ENCODE assay signal across 1 cellular context in genomic region chr9:104927912-104928740, GRCh38.
A peak's percentile ranks its signal among the peaks of the same experiment; 100 is the strongest.
TF ChIP-seq lines count a peak whose summit lies in the region.

A gene with protein sequence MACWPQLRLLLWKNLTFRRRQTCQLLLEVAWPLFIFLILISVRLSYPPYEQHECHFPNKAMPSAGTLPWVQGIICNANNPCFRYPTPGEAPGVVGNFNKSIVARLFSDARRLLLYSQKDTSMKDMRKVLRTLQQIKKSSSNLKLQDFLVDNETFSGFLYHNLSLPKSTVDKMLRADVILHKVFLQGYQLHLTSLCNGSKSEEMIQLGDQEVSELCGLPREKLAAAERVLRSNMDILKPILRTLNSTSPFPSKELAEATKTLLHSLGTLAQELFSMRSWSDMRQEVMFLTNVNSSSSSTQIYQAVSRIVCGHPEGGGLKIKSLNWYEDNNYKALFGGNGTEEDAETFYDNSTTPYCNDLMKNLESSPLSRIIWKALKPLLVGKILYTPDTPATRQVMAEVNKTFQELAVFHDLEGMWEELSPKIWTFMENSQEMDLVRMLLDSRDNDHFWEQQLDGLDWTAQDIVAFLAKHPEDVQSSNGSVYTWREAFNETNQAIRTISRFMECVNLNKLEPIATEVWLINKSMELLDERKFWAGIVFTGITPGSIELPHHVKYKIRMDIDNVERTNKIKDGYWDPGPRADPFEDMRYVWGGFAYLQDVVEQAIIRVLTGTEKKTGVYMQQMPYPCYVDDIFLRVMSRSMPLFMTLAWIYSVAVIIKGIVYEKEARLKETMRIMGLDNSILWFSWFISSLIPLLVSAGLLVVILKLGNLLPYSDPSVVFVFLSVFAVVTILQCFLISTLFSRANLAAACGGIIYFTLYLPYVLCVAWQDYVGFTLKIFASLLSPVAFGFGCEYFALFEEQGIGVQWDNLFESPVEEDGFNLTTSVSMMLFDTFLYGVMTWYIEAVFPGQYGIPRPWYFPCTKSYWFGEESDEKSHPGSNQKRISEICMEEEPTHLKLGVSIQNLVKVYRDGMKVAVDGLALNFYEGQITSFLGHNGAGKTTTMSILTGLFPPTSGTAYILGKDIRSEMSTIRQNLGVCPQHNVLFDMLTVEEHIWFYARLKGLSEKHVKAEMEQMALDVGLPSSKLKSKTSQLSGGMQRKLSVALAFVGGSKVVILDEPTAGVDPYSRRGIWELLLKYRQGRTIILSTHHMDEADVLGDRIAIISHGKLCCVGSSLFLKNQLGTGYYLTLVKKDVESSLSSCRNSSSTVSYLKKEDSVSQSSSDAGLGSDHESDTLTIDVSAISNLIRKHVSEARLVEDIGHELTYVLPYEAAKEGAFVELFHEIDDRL (N-terminal part only) (minus strand): TSS chr9:104928155. CDS start chr9:104903679, 24,476 bp downstream.

TF ChIP-seq in HepG2, 621 proteins besides CTCF, POLR2A, EP300 and RAD21 (continued from another document and continues in another):
- TF ChIP-seq ZNF18 (CRISPR knock-in tag; IDR thresholded peaks at IDR 0.05; ENCODE audit: insufficient replicate concordance) (no peak), ZC3H4 (CRISPR knock-in tag; IDR thresholded peaks at IDR 0.05; ENCODE audit: borderline replicate concordance) (peak; percentile 56; the same call in 1 of the 2 replicates), ZNF574 (CRISPR knock-in tag; IDR thresholded peaks at IDR 0.05) (peak; percentile 10; the same call in 1 of the 2 replicates), BHLHE40 (IDR thresholded peaks at IDR 0.05; ENCODE audit: low read length) (peak; percentile 58; the same call in 1 of the 2 replicates), ZNF335 (CRISPR knock-in tag; IDR thresholded peaks at IDR 0.05) (no peak), ZNF629 (CRISPR knock-in tag; conservative IDR thresholded peaks at IDR 0.05) (0 out of 2 replicates have a peak, but pooled peaks have one; percentile 6), CBX2 (IDR thresholded peaks at IDR 0.05; ENCODE audit: low read depth, low read length) (no peak), CBX2 (CRISPR knock-in tag; IDR thresholded peaks at IDR 0.05; ENCODE audit: low read depth) (no peak), HNF4A (CRISPR knock-in tag; IDR thresholded peaks at IDR 0.05) (0 out of 2 replicates have a peak, but pooled peaks have one; percentile 14), ZBTB3 (CRISPR knock-in tag; IDR thresholded peaks at IDR 0.05; ENCODE audit: borderline replicate concordance, low read depth) (no peak), FOXA3 (CRISPR knock-in tag; IDR thresholded peaks at IDR 0.05) (0 out of 2 replicates have a peak, but pooled peaks have one; percentile 6), KLF11 (CRISPR knock-in tag; IDR thresholded peaks at IDR 0.05) (peak; percentile 20; the same call in 1 of the 2 replicates), ZNF580 (CRISPR knock-in tag; IDR thresholded peaks at IDR 0.05; ENCODE audit: borderline replicate concordance, low read depth) (peak; percentile 30; the same call in 1 of the 2 replicates), CREM (IDR thresholded peaks at IDR 0.05) (peak; percentile 31; the same call in 1 of the 2 replicates), CREM (CRISPR knock-in tag; IDR thresholded peaks at IDR 0.05) (no peak), KAT8 (CRISPR knock-in tag; IDR thresholded peaks at IDR 0.05) (0 out of 2 replicates have a peak, but pooled peaks have one; percentile 14), RXRA (CRISPR knock-in tag; IDR thresholded peaks at IDR 0.05) (peak; percentile 97), ZNF33B (CRISPR knock-in tag; IDR thresholded peaks at IDR 0.05) (0 out of 2 replicates have a peak, but pooled peaks have one; percentile 13), NFE2L1 (CRISPR knock-in tag; IDR thresholded peaks at IDR 0.05; ENCODE audit: borderline replicate concordance) (no peak), POLR2G (IDR thresholded peaks at IDR 0.05; ENCODE audit: low read depth, low read length) (peak; percentile 92), ZNF263 (CRISPR knock-in tag; IDR thresholded peaks at IDR 0.05) (peak; percentile 93), ZNF563 (CRISPR knock-in tag; IDR thresholded peaks at IDR 0.05) (0 out of 2 replicates have a peak, but pooled peaks have one; percentile 30), HMG20A (CRISPR knock-in tag; IDR thresholded peaks at IDR 0.05; ENCODE audit: borderline replicate concordance) (no peak), SALL1 (CRISPR knock-in tag; IDR thresholded peaks at IDR 0.05) (peak; percentile 51), MEIS1 (CRISPR knock-in tag; IDR thresholded peaks at IDR 0.05; ENCODE audit: borderline replicate concordance) (0 out of 2 replicates have a peak, but pooled peaks have one; percentile 50), DNMT3B (CRISPR knock-in tag; conservative IDR thresholded peaks at IDR 0.05) (0 out of 2 replicates have a peak, but pooled peaks have one; percentile 65), PPARG (CRISPR knock-in tag; conservative IDR thresholded peaks at IDR 0.05) (no peak), ZNF281 (CRISPR knock-in tag; IDR thresholded peaks at IDR 0.05; ENCODE audit: borderline replicate concordance) (peak; percentile 33; the same call in 1 of the 2 replicates)
- TF ChIP-seq, protein P1, sequence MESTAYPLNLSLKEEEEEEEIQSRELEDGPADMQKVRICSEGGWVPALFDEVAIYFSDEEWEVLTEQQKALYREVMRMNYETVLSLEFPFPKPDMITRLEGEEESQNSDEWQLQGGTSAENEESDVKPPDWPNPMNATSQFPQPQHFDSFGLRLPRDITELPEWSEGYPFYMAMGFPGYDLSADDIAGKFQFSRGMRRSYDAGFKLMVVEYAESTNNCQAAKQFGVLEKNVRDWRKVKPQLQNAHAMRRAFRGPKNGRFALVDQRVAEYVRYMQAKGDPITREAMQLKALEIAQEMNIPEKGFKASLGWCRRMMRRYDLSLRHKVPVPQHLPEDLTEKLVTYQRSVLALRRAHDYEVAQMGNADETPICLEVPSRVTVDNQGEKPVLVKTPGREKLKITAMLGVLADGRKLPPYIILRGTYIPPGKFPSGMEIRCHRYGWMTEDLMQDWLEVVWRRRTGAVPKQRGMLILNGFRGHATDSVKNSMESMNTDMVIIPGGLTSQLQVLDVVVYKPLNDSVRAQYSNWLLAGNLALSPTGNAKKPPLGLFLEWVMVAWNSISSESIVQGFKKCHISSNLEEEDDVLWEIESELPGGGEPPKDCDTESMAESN (CRISPR knock-in tag; conservative IDR thresholded peaks at IDR 0.05): 0 out of 2 replicates have a peak, but pooled peaks have one; percentile 48
- TF ChIP-seq, protein P2, sequence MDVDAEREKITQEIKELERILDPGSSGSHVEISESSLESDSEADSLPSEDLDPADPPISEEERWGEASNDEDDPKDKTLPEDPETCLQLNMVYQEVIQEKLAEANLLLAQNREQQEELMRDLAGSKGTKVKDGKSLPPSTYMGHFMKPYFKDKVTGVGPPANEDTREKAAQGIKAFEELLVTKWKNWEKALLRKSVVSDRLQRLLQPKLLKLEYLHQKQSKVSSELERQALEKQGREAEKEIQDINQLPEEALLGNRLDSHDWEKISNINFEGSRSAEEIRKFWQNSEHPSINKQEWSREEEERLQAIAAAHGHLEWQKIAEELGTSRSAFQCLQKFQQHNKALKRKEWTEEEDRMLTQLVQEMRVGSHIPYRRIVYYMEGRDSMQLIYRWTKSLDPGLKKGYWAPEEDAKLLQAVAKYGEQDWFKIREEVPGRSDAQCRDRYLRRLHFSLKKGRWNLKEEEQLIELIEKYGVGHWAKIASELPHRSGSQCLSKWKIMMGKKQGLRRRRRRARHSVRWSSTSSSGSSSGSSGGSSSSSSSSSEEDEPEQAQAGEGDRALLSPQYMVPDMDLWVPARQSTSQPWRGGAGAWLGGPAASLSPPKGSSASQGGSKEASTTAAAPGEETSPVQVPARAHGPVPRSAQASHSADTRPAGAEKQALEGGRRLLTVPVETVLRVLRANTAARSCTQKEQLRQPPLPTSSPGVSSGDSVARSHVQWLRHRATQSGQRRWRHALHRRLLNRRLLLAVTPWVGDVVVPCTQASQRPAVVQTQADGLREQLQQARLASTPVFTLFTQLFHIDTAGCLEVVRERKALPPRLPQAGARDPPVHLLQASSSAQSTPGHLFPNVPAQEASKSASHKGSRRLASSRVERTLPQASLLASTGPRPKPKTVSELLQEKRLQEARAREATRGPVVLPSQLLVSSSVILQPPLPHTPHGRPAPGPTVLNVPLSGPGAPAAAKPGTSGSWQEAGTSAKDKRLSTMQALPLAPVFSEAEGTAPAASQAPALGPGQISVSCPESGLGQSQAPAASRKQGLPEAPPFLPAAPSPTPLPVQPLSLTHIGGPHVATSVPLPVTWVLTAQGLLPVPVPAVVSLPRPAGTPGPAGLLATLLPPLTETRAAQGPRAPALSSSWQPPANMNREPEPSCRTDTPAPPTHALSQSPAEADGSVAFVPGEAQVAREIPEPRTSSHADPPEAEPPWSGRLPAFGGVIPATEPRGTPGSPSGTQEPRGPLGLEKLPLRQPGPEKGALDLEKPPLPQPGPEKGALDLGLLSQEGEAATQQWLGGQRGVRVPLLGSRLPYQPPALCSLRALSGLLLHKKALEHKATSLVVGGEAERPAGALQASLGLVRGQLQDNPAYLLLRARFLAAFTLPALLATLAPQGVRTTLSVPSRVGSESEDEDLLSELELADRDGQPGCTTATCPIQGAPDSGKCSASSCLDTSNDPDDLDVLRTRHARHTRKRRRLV (CRISPR knock-in tag; IDR thresholded peaks at IDR 0.05): no peak
- TF ChIP-seq, protein P3, sequence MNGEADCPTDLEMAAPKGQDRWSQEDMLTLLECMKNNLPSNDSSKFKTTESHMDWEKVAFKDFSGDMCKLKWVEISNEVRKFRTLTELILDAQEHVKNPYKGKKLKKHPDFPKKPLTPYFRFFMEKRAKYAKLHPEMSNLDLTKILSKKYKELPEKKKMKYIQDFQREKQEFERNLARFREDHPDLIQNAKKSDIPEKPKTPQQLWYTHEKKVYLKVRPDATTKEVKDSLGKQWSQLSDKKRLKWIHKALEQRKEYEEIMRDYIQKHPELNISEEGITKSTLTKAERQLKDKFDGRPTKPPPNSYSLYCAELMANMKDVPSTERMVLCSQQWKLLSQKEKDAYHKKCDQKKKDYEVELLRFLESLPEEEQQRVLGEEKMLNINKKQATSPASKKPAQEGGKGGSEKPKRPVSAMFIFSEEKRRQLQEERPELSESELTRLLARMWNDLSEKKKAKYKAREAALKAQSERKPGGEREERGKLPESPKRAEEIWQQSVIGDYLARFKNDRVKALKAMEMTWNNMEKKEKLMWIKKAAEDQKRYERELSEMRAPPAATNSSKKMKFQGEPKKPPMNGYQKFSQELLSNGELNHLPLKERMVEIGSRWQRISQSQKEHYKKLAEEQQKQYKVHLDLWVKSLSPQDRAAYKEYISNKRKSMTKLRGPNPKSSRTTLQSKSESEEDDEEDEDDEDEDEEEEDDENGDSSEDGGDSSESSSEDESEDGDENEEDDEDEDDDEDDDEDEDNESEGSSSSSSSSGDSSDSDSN (CRISPR knock-in tag; IDR thresholded peaks at IDR 0.05): peak; percentile 25; the same call in 1 of the 2 replicates
- TF ChIP-seq, protein P4, sequence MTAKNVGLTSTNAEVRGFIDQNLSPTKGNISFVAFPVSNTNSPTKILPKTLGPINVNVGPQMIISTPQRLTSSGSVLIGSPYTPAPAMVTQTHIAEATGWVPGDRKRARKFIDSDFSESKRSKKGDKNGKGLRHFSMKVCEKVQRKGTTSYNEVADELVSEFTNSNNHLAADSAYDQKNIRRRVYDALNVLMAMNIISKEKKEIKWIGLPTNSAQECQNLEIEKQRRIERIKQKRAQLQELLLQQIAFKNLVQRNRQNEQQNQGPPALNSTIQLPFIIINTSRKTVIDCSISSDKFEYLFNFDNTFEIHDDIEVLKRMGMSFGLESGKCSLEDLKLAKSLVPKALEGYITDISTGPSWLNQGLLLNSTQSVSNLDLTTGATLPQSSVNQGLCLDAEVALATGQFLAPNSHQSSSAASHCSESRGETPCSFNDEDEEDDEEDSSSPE (CRISPR knock-in tag; IDR thresholded peaks at IDR 0.05): peak; percentile 46; the same call in 1 of the 2 replicates
